25 cellular contexts compared by ENCODE assay signal in the genomic region with DNA sequence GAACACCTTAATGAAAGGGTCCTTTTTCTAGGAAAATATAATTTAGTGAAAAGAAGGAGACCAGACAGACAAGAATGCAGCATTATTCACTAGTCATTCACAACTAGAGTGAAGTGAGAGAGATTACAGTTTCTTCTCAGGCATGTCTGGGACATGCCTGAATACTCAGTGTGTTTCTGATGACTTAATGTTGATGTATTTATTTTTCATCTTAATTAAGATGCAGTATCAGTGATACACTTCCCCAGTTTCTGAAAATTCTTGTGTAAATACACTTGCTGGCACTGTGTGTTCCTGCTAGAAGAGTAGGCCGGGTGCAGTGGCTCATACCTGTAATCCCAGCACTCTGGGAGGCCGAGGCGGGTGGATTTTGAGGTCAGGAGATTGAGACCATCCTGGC.
DNase-seq lines count a peak whose midpoint lies in the region; ATAC-seq, FAIRE-seq and TF ChIP-seq lines count a peak whose summit lies in the region.
"Had no signal": no experiment of that assay in that cellular context is flagged by ENCODE, and none has a peak within 500 bp of the region (broad histone marks: within the 10 kb centered on the region; RNA-seq: fewer than 3 reads in every experiment).

No MANE protein-coding gene starts in this region.

- H3K4me1 ChIP-seq in GM23338 (ENCODE audit: insufficient read depth) (no peaks in the 10 kb centered on the region; the same call in none of the 2 replicates), RWPE2 (ENCODE audit: insufficient read depth, poor library complexity, severe bottlenecking) (peaks cover 4% of the 10 kb centered on the region), keratinocyte (ENCODE audit: control insufficient read depth, extremely low read depth, insufficient read depth, low read length) (peaks cover 4% of the 10 kb centered on the region)
- H3K4me1 ChIP-seq: BLaER1 had no signal

- no peaks in the 10 kb centered on the region for H4K20me1 ChIP-seq in GM23338 (replicated peaks; ENCODE audit: insufficient read depth)
- no peaks in the 10 kb centered on the region for H4K20me1 ChIP-seq in keratinocyte (ENCODE audit: control insufficient read depth, extremely low read depth, insufficient read depth, low read length)
- H4K20me1 ChIP-seq: BLaER1 had no signal

- H3K4me3 Mint-ChIP-seq in GM23338: no peak overlapping the region
- H3K4me3 Mint-ChIP-seq in chondrocyte (ENCODE audit: unreplicated experiment): no peak overlapping the region
- no peak overlapping the region for H3K4me3 Mint-ChIP-seq in nephron progenitor cell
- H3K4me3 Mint-ChIP-seq: CD4-positive, CD25-positive, alpha-beta regulatory T cell; HFFc6 had no signal

- H3K36me3 Mint-ChIP-seq in GM23338 (ENCODE audit: low read depth): peaks cover 25% of the 10 kb centered on the region; the same call in 2 of the 3 replicates
- H3K36me3 Mint-ChIP-seq in chondrocyte (ENCODE audit: low read depth): peaks cover 4% of the 10 kb centered on the region
- peaks cover 18% of the 10 kb centered on the region for H3K36me3 Mint-ChIP-seq in nephron progenitor cell (ENCODE audit: low read depth)
- H3K36me3 Mint-ChIP-seq: CD4-positive, CD25-positive, alpha-beta regulatory T cell had no signal

- peak; percentile 20 for FAIRE-seq in keratinocyte (lab: Jason Lieb, UNC)
- FAIRE-seq: D721Med, H54 had no signal

- H3K27ac Mint-ChIP-seq in GM23338: no peak overlapping the region
- no peak overlapping the region for H3K27ac Mint-ChIP-seq in chondrocyte (ENCODE audit: unreplicated experiment)
- no peak overlapping the region for H3K27ac Mint-ChIP-seq in nephron progenitor cell
- H3K27ac Mint-ChIP-seq: CD4-positive, CD25-positive, alpha-beta regulatory T cell; HFFc6 had no signal

- TF ChIP-seq CTCF in GM23338 (conservative IDR thresholded peaks at IDR 0.05; ENCODE audit: low read depth in 2 of 2) (no peak), RWPE2 (IDR thresholded peaks at IDR 0.05; ENCODE audit: poor library complexity, severe bottlenecking) (no peak), keratinocyte (optimal IDR thresholded peaks at IDR 0.05 in 1 of 3, IDR thresholded peaks at IDR 0.05 in 1 of 3, conservative IDR thresholded peaks at IDR 0.05 in 1 of 3; ENCODE audit: extremely low read depth in 1 of 3, insufficient read depth in 2 of 3, low read length in 3 of 3) (no peak), chondrocyte (IDR thresholded peaks at IDR 0.05) (no peak), nephron progenitor cell (IDR thresholded peaks at IDR 0.05) (no peak)

- DNase-seq in GM23338 (ENCODE audit: low spot score) (no peak), RWPE2 (ENCODE audit: low spot score) (no peak), epithelial cell of prostate (ENCODE audit: low read depth, low spot score) (peak; percentile 89), keratinocyte (ENCODE audit: low read depth, low spot score) (no peak), hippocampal formation (lab: John Stamatoyannopoulos, UW) (no peak), chondrocyte (ENCODE audit: low spot score) (no peak), nephron progenitor cell (no peak), left cardiac atrium (no peak)
- DNase-seq: CD4-positive, CD25-positive, alpha-beta regulatory T cell; HFFc6; KBM-7; MV-4-11; NCI-H1105; NCI-H1436 treated with DMSO at 0.1 percent for 48 hours; NCI-H187 treated with DMSO at 0.1 percent for 48 hours; NCI-H2171 treated with DMSO at 0.1 percent for 48 hours; NCI-H446; NCI-H524 treated with DMSO at 0.1 percent for 48 hours; NCI-H82; NK-92 treated with Interleukin-12 subunit alpha and Interleukin-12 subunit beta, amount 100 ng/mL, for 24 hours; PC-3 had no signal

- H3K4me1 Mint-ChIP-seq in GM23338: peaks cover 6% of the 10 kb centered on the region
- H3K4me1 Mint-ChIP-seq in chondrocyte (ENCODE audit: low read depth): peaks cover 2% of the 10 kb centered on the region
- peaks cover 18% of the 10 kb centered on the region for H3K4me1 Mint-ChIP-seq in nephron progenitor cell
- H3K4me1 Mint-ChIP-seq: CD4-positive, CD25-positive, alpha-beta regulatory T cell had no signal

- intact Hi-C loops in left cardiac atrium (cut with DNase I): no loop called here

- H3K9me3 ChIP-seq in RWPE2 (ENCODE audit: severe bottlenecking) (no peaks in the 10 kb centered on the region), keratinocyte (ENCODE audit: control insufficient read depth, low read depth, low read length) (peaks cover 3% of the 10 kb centered on the region)

- peak overlapping the region; percentile 61; the same call in 1 of the 2 replicates for H2AFZ ChIP-seq in GM23338
- peak overlapping the region; percentile 37 for H2AFZ ChIP-seq in keratinocyte (ENCODE audit: control insufficient read depth, low read length)

- H3K27ac ChIP-seq in GM23338 (ENCODE audit: low read depth): no peak overlapping the region
- no peak overlapping the region for H3K27ac ChIP-seq in RWPE2 (ENCODE audit: poor library complexity, severe bottlenecking)
- peak overlapping the region; percentile 86 for H3K27ac ChIP-seq in epithelial cell of prostate
- H3K27ac ChIP-seq in keratinocyte (ENCODE audit: control insufficient read depth, insufficient read depth, low read length): peak overlapping the region; percentile 55
- H3K27ac ChIP-seq: BLaER1 had no signal

- dilution Hi-C loops in keratinocyte (cut with MboI; ENCODE audit: extremely low pct_ligation_motif_present, low sequenced_read_pairs): no loop called here

- no peaks in the 10 kb centered on the region for H3K9me1 ChIP-seq in keratinocyte (ENCODE audit: control insufficient read depth, extremely low read depth, insufficient read depth, low read length)

- no peaks in the 10 kb centered on the region; the same call in 1 of the 2 replicates for H3K36me3 ChIP-seq in GM23338 (ENCODE audit: insufficient read depth)
- no peaks in the 10 kb centered on the region for H3K36me3 ChIP-seq in RWPE2 (ENCODE audit: low read depth)
- no peaks in the 10 kb centered on the region for H3K36me3 ChIP-seq in keratinocyte (ENCODE audit: control insufficient read depth in 2 of 2, extremely low read depth in 1 of 2, insufficient read depth in 2 of 2, low read length in 2 of 2)
- H3K36me3 ChIP-seq: BLaER1 had no signal

- no peak overlapping the region for H3K4me3 ChIP-seq in GM23338
- no peak overlapping the region for H3K4me3 ChIP-seq in RWPE2 (ENCODE audit: severe bottlenecking)
- H3K4me3 ChIP-seq in keratinocyte (ENCODE audit: control insufficient read depth in 2 of 3, extremely low read depth in 1 of 3, insufficient read depth in 2 of 3, low read depth in 1 of 3, low read length in 3 of 3): no peak overlapping the region
- H3K4me3 ChIP-seq: BLaER1 had no signal

- H3F3A ChIP-seq in GM23338 (replicated peaks; ENCODE audit: low read depth): no peaks in the 10 kb centered on the region

- H3K9me3 Mint-ChIP-seq in GM23338: peaks cover 26% of the 10 kb centered on the region
- peaks cover 20% of the 10 kb centered on the region for H3K9me3 Mint-ChIP-seq in chondrocyte (ENCODE audit: low read depth)
- peaks cover 37% of the 10 kb centered on the region for H3K9me3 Mint-ChIP-seq in nephron progenitor cell

- H3K27me3 ChIP-seq in GM23338 (ENCODE audit: insufficient read depth) (no peaks in the 10 kb centered on the region), RWPE2 (ENCODE audit: insufficient read depth, poor library complexity, severe bottlenecking) (no peaks in the 10 kb centered on the region), keratinocyte (ENCODE audit: control insufficient read depth, extremely low read depth, insufficient read depth, low read length) (no peaks in the 10 kb centered on the region)
- H3K27me3 ChIP-seq: BLaER1 had no signal

- ATAC-seq in GM23338 (no peak), RWPE2 (ENCODE audit: low read depth) (peak; percentile 35; the same call in 1 of the 3 replicates), left cardiac atrium (no peak)
- ATAC-seq: PC-3, Right ventricle myocardium inferior had no signal

- H3K4me2 ChIP-seq in GM23338 (no peak overlapping the region), keratinocyte (ENCODE audit: control insufficient read depth, extremely low read depth, insufficient read depth, low read depth, low read length) (no peak overlapping the region)
- H3K4me2 ChIP-seq: BLaER1 had no signal

- 0 out of 2 replicates have a peak, but pooled peaks cover 9% of the 10 kb centered on the region for H3K9me2 ChIP-seq in GM23338 (ENCODE audit: insufficient read depth)

- H3K27me3 Mint-ChIP-seq in GM23338 (ENCODE audit: insufficient read depth, low read depth, poor library complexity) (peaks cover 4% of the 10 kb centered on the region), chondrocyte (ENCODE audit: low read depth) (peaks cover 3% of the 10 kb centered on the region), nephron progenitor cell (ENCODE audit: low read depth, poor library complexity) (peaks cover 6% of the 10 kb centered on the region)
- H3K27me3 Mint-ChIP-seq: CD4-positive, CD25-positive, alpha-beta regulatory T cell had no signal

- H3K9ac ChIP-seq in keratinocyte (ENCODE audit: control insufficient read depth, extremely low read depth, insufficient read depth, low read length): no peak overlapping the region
- H3K9ac ChIP-seq: BLaER1 had no signal

- H3K79me2 ChIP-seq in GM23338 (replicated peaks; ENCODE audit: insufficient read depth) (no peaks in the 10 kb centered on the region), keratinocyte (ENCODE audit: control insufficient read depth, insufficient read depth, low read length) (no peaks in the 10 kb centered on the region)

TF ChIP-seq in GM23338, 12 proteins besides CTCF, POLR2A, EP300 and RAD21 (continues in another document):
- TF ChIP-seq EZH2 (IDR thresholded peaks at IDR 0.05; ENCODE audit: low read depth, unreplicated experiment): no peak

Comparison
In these comparisons a context has a peak if more than half of its experiments do, and no peak if none do; other contexts are left out.
1. H3K27ac ChIP-seq: peak in epithelial cell of prostate (single experiment) and keratinocyte (single experiment); none in GM23338 (single experiment) and RWPE2 (single experiment).